ENCODE assay signal across 9 cellular contexts in genomic region chr7:20647908-20648776, GRCh38. TPM values are rescaled to one million over a fixed set of nuclear protein-coding genes. Genes with fewer than 3 reads are reported as not detected.
DNase-seq lines count a peak whose midpoint lies in the region; ATAC-seq, FAIRE-seq and TF ChIP-seq lines count a peak whose summit lies in the region.
"Had no signal": no experiment of that assay in that cellular context is flagged by ENCODE, and none has a peak within 500 bp of the region (broad histone marks: within the 10 kb centered on the region; RNA-seq: fewer than 3 reads in every experiment).

No MANE protein-coding gene starts in this region.

- intact Hi-C loops in transverse colon (cut with DNase I; ENCODE audit: low total_unique reads) (no loop called here), heart left ventricle (cut with DNase I) (no loop called here)

- peak; percentile 8 for FAIRE-seq in G401.6 (lab: Jason Lieb, UNC)
- FAIRE-seq: TTC549 had no signal

- no peaks in the 10 kb centered on the region for H3K4me1 Mint-ChIP-seq in activated CD8-positive, alpha-beta memory T cell treated with anti-CD3 and anti-CD28 coated beads, Interleukin-2, amount 10 ng/mL, durations not matched to agents 7 days and 5 days

- peaks cover 5% of the 10 kb centered on the region for H3K4me1 ChIP-seq in HAP-1
- no peaks in the 10 kb centered on the region for H3K4me1 ChIP-seq in transverse colon
- H3K4me1 ChIP-seq in heart left ventricle: no peaks in the 10 kb centered on the region

- ATAC-seq in GM21717 (IDR thresholded peaks at IDR 0.05; ENCODE audit: unreplicated experiment) (no peak), heart left ventricle (no peak)
- ATAC-seq in activated CD8-positive, alpha-beta memory T cell treated with anti-CD3 and anti-CD28 coated beads, Interleukin-2, amount 10 ng/mL, durations not matched to agents 7 days and 5 days: no peak

- H3K9me3 Mint-ChIP-seq in activated CD8-positive, alpha-beta memory T cell treated with anti-CD3 and anti-CD28 coated beads, Interleukin-2, amount 10 ng/mL, durations not matched to agents 7 days and 5 days (ENCODE audit: low read depth): no peaks in the 10 kb centered on the region

- H3K27ac Mint-ChIP-seq in activated CD8-positive, alpha-beta memory T cell treated with anti-CD3 and anti-CD28 coated beads, Interleukin-2, amount 10 ng/mL, durations not matched to agents 7 days and 5 days: no peak overlapping the region

- no peaks in the 10 kb centered on the region for H3K36me3 ChIP-seq in HAP-1 (replicated peaks)
- no peaks in the 10 kb centered on the region for H3K36me3 ChIP-seq in transverse colon
- H3K36me3 ChIP-seq in heart left ventricle: no peaks in the 10 kb centered on the region

- TF ChIP-seq POLR2A in transverse colon (IDR thresholded peaks at IDR 0.05) (no peak), heart left ventricle (IDR thresholded peaks at IDR 0.05) (no peak)

- in situ Hi-C loops in HAP-1 (cut with MboI; ENCODE audit: low sequenced_read_pairs) (no loop called here), transverse colon (cut with MboI; ENCODE audit: low pct_ligation_motif_present in 1 of 4, low pct_unique_long_range_greater_than_20kb in 1 of 4, low sequenced_read_pairs in 3 of 4) (no loop called here)

- WGBS in transverse colon (ENCODE audit: low coverage in 1 of 2), 2 donors: 24 to 25% methylated on average over 6 to 9 of the region's 9 CpGs
- WGBS in heart left ventricle, 4 donors: 22 to 28% (median 27%) methylated on average over 9 of the region's 9 CpGs

- TF ChIP-seq CTCF in fibroblast of the aortic adventitia (IDR thresholded peaks at IDR 0.05; ENCODE audit: insufficient read depth, low read length) (peak; percentile 48), transverse colon (IDR thresholded peaks at IDR 0.05) (no peak), heart left ventricle (IDR thresholded peaks at IDR 0.05) (peak in 6 of 12 donors; percentile 9 to 26 (median 22))

- H3K9me3 ChIP-seq in HAP-1: no peaks in the 10 kb centered on the region
- H3K9me3 ChIP-seq in transverse colon: no peaks in the 10 kb centered on the region
- H3K9me3 ChIP-seq in heart left ventricle: no peaks in the 10 kb centered on the region

- DNase-seq in HAP-1 (ENCODE audit: low spot score in 2 of 2): peak; percentile 66
- DNase-seq in NCI-H748 treated with DMSO at 0.1 percent for 48 hours (lab: John Stamatoyannopoulos, UW): peak; percentile 34
- DNase-seq in fibroblast of the aortic adventitia (ENCODE audit: low read depth): peak; percentile 47
- DNase-seq in transverse colon: no peak
- no peak for DNase-seq in activated CD8-positive, alpha-beta memory T cell treated with anti-CD3 and anti-CD28 coated beads, Interleukin-2, amount 10 ng/mL, durations not matched to agents 7 days and 5 days
- no peak for DNase-seq in heart left ventricle

- H3K4me3 Mint-ChIP-seq in activated CD8-positive, alpha-beta memory T cell treated with anti-CD3 and anti-CD28 coated beads, Interleukin-2, amount 10 ng/mL, durations not matched to agents 7 days and 5 days: no peak overlapping the region

- H3K4me3 ChIP-seq in HAP-1: no peak overlapping the region
- H3K4me3 ChIP-seq in fibroblast of the aortic adventitia (ENCODE audit: low read depth, low read length): no peak overlapping the region
- H3K4me3 ChIP-seq in transverse colon: no peak overlapping the region
- H3K4me3 ChIP-seq in heart left ventricle: no peak overlapping the region

- H3K27ac ChIP-seq in transverse colon (no peak overlapping the region), heart left ventricle (no peak overlapping the region)

- H3K27me3 ChIP-seq in HAP-1 (ENCODE audit: low read depth) (no peaks in the 10 kb centered on the region), transverse colon (peaks cover 11% of the 10 kb centered on the region), heart left ventricle (peaks cover 0 to 20% (median 0%) of the 10 kb centered on the region in 9 donors)

- H3K36me3 Mint-ChIP-seq in activated CD8-positive, alpha-beta memory T cell treated with anti-CD3 and anti-CD28 coated beads, Interleukin-2, amount 10 ng/mL, durations not matched to agents 7 days and 5 days: no peaks in the 10 kb centered on the region

- CTCF ChIA-PET in activated CD8-positive, alpha-beta memory T cell treated with anti-CD3 and anti-CD28 coated beads, Interleukin-2, amount 10 ng/mL, durations not matched to agents 7 days and 5 days (lab: Charles Lee): no interaction called here

- no peaks in the 10 kb centered on the region for H3K27me3 Mint-ChIP-seq in activated CD8-positive, alpha-beta memory T cell treated with anti-CD3 and anti-CD28 coated beads, Interleukin-2, amount 10 ng/mL, durations not matched to agents 7 days and 5 days

- TF ChIP-seq EP300 in transverse colon (IDR thresholded peaks at IDR 0.05; ENCODE audit: low read depth): no peak

RNA-seq across cellular contexts. Expression of gene ABCB5, which starts 32.7 kb away (rescaled TPM):
- total RNA-seq in fibroblast of the aortic adventitia (ENCODE audit: low replicate concordance): 1.9 TPM in 1 of 2 replicates, not detected in the other
- 10 to 100 TPM in 1 of 4 donors, 1 to 10 TPM in 2, not detected in 1; 1.6 to 19.1 (median 1.9) TPM for total RNA-seq in transverse colon
- not detected for total RNA-seq in activated CD8-positive, alpha-beta memory T cell treated with anti-CD3 and anti-CD28 coated beads, Interleukin-2, amount 10 ng/mL, durations not matched to agents 7 days and 5 days
- total RNA-seq in heart left ventricle: under 1 TPM in 2 of 9 donors, not detected in 7; 0.25 to 0.64 TPM
- not detected for polyA plus RNA-seq in heart left ventricle

Comparison
In these comparisons a context has a peak if more than half of its experiments do, and no peak if none do; other contexts are left out.
1. DNase-seq: peak in HAP-1 (2 of 2), NCI-H748 treated with DMSO at 0.1 percent for 48 hours (single experiment) and fibroblast of the aortic adventitia (single experiment); none in transverse colon (single experiment), activated CD8-positive, alpha-beta memory T cell treated with anti-CD3 and anti-CD28 coated beads, Interleukin-2, amount 10 ng/mL, durations not matched to agents 7 days and 5 days (single experiment) and heart left ventricle (0 of 5).